9 cellular contexts compared by ENCODE assay signal in genomic region chr2:239380831-239381708, GRCh38. TPM values are rescaled to one million over a fixed set of nuclear protein-coding genes. Genes with fewer than 3 reads are reported as not detected.
DNase-seq lines count a peak whose midpoint lies in the region; ATAC-seq and FAIRE-seq lines count a peak whose summit lies in the region.
"Had no signal": no experiment of that assay in that cellular context is flagged by ENCODE, and none has a peak within 500 bp of the region (broad histone marks: within the 10 kb centered on the region; RNA-seq: fewer than 3 reads in every experiment).

No MANE protein-coding gene starts in this region.

- H3K36me3 Mint-ChIP-seq in stimulated activated effector memory CD8-positive, alpha-beta T cell treated with anti-CD3 and anti-CD28 coated beads, Interleukin-12 subunit alpha, Interleukin-12 subunit beta, amount 100 ng/mL, for 72 hours: peaks cover 5% of the 10 kb centered on the region

- FAIRE-seq in GM19239 (lab: Jason Lieb, UNC): peak; percentile 88

- peak; percentile 45 for ATAC-seq in HG03378 (IDR thresholded peaks at IDR 0.05; ENCODE audit: unreplicated experiment)
- peak; percentile 90 for ATAC-seq in stimulated activated effector memory CD8-positive, alpha-beta T cell treated with anti-CD3 and anti-CD28 coated beads, Interleukin-12 subunit alpha, Interleukin-12 subunit beta, amount 100 ng/mL, for 72 hours

- DNase-seq in GM19239 (ENCODE audit: insufficient read length, low spot score) (no peak), activated T-cell treated with anti-CD3 and anti-CD28 coated beads for 48 hours (ENCODE audit: low read depth) (peak; percentile 56), NCI-H524 (lab: John Stamatoyannopoulos, UW) (no peak), AG08396 (ENCODE audit: low spot score) (no peak), SK-N-DZ (ENCODE audit: low spot score) (no peak)
- DNase-seq in stimulated activated effector memory CD8-positive, alpha-beta T cell treated with anti-CD3 and anti-CD28 coated beads, Interleukin-12 subunit alpha, Interleukin-12 subunit beta, amount 100 ng/mL, for 72 hours (ENCODE audit: low spot score in 2 of 2): peak in 1 of 2 donors; percentile 61

- H3K4me3 Mint-ChIP-seq in stimulated activated effector memory CD8-positive, alpha-beta T cell treated with anti-CD3 and anti-CD28 coated beads, Interleukin-12 subunit alpha, Interleukin-12 subunit beta, amount 100 ng/mL, for 72 hours: peak overlapping the region; percentile 69

- peak overlapping the region; percentile 61 for H3K27ac Mint-ChIP-seq in stimulated activated effector memory CD8-positive, alpha-beta T cell treated with anti-CD3 and anti-CD28 coated beads, Interleukin-12 subunit alpha, Interleukin-12 subunit beta, amount 100 ng/mL, for 72 hours

- peaks cover 43% of the 10 kb centered on the region for H3K4me1 Mint-ChIP-seq in stimulated activated effector memory CD8-positive, alpha-beta T cell treated with anti-CD3 and anti-CD28 coated beads, Interleukin-12 subunit alpha, Interleukin-12 subunit beta, amount 100 ng/mL, for 72 hours

- H3K27me3 ChIP-seq in layer of hippocampus (ENCODE audit: control insufficient read depth, insufficient read depth, low read length): no peaks in the 10 kb centered on the region
- H3K27me3 ChIP-seq: upper lobe of left lung had no signal

- H3K9me3 Mint-ChIP-seq in stimulated activated effector memory CD8-positive, alpha-beta T cell treated with anti-CD3 and anti-CD28 coated beads, Interleukin-12 subunit alpha, Interleukin-12 subunit beta, amount 100 ng/mL, for 72 hours: no peaks in the 10 kb centered on the region

- H3K27ac ChIP-seq in layer of hippocampus (ENCODE audit: low read depth, low read length): peak overlapping the region; percentile 31

RNA-seq across cellular contexts. Expression of gene HDAC4, which starts 19.8 kb away (rescaled TPM):
- polyA plus RNA-seq in SK-N-DZ (2014; cell fraction: cytosol; rRNA removed): 4.2 and 39.5 TPM in 2 replicates
- 27.1 and 28.5 TPM in 2 replicates for polyA plus RNA-seq in SK-N-DZ (2014; cell fraction: nucleus; rRNA removed)
